ENCODE assay signal across 10 cellular contexts in genomic region chr20:11691766-11692165, GRCh38.
"Had no signal": no experiment of that assay in that cellular context is flagged by ENCODE, and none has a peak within 500 bp of the region (broad histone marks: within the 10 kb centered on the region; RNA-seq: fewer than 3 reads in every experiment).

No MANE protein-coding gene starts in this region.

- H3K4me1 ChIP-seq: HAP-1 had no signal

- H3K9me3 ChIP-seq: HAP-1 had no signal

- FAIRE-seq: HTR-8/SVneo, K562 had no signal

- H3K4me3 ChIP-seq: GM23248, HAP-1, K562 had no signal

- DNase-seq: GM23248, GOT3, H7, HFFc6, IMR-90, KG1 had no signal

- H3K4me3 Mint-ChIP-seq: HFFc6 had no signal

- ATAC-seq: HCT116, K562 had no signal

- H3K27ac ChIP-seq: GM23248 had no signal

- H3K36me3 ChIP-seq: HAP-1 had no signal

- H3K9me3 Mint-ChIP-seq: HFFc6 had no signal

- H3K27ac Mint-ChIP-seq: HFFc6 had no signal
